Comparison of ENCODE assay signal across 1 cellular context in the genomic region with DNA sequence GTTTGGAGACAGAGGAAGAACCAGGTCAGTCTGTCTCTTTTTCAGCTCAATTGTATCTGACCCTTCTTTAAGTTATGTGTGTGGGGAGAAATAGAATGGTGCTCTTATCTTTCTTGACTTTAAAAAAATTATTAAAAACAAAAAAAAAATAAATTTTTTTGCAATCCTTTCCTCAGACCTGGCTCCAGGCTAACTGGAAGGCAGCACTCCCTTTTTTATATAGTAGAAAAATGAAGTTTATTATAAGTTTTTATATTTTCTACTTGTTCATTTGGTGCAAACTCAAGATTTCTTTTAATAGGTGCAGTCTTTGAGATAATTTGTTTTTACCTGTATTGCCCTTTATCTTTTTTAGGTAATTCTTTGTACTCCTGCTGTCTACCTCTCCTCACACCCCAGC.
TF ChIP-seq lines count a peak whose summit lies in the region.

No MANE protein-coding gene starts in this region.

TF ChIP-seq in GM23338, 12 proteins besides CTCF, POLR2A, EP300 and RAD21:
- TF ChIP-seq, protein P1, sequence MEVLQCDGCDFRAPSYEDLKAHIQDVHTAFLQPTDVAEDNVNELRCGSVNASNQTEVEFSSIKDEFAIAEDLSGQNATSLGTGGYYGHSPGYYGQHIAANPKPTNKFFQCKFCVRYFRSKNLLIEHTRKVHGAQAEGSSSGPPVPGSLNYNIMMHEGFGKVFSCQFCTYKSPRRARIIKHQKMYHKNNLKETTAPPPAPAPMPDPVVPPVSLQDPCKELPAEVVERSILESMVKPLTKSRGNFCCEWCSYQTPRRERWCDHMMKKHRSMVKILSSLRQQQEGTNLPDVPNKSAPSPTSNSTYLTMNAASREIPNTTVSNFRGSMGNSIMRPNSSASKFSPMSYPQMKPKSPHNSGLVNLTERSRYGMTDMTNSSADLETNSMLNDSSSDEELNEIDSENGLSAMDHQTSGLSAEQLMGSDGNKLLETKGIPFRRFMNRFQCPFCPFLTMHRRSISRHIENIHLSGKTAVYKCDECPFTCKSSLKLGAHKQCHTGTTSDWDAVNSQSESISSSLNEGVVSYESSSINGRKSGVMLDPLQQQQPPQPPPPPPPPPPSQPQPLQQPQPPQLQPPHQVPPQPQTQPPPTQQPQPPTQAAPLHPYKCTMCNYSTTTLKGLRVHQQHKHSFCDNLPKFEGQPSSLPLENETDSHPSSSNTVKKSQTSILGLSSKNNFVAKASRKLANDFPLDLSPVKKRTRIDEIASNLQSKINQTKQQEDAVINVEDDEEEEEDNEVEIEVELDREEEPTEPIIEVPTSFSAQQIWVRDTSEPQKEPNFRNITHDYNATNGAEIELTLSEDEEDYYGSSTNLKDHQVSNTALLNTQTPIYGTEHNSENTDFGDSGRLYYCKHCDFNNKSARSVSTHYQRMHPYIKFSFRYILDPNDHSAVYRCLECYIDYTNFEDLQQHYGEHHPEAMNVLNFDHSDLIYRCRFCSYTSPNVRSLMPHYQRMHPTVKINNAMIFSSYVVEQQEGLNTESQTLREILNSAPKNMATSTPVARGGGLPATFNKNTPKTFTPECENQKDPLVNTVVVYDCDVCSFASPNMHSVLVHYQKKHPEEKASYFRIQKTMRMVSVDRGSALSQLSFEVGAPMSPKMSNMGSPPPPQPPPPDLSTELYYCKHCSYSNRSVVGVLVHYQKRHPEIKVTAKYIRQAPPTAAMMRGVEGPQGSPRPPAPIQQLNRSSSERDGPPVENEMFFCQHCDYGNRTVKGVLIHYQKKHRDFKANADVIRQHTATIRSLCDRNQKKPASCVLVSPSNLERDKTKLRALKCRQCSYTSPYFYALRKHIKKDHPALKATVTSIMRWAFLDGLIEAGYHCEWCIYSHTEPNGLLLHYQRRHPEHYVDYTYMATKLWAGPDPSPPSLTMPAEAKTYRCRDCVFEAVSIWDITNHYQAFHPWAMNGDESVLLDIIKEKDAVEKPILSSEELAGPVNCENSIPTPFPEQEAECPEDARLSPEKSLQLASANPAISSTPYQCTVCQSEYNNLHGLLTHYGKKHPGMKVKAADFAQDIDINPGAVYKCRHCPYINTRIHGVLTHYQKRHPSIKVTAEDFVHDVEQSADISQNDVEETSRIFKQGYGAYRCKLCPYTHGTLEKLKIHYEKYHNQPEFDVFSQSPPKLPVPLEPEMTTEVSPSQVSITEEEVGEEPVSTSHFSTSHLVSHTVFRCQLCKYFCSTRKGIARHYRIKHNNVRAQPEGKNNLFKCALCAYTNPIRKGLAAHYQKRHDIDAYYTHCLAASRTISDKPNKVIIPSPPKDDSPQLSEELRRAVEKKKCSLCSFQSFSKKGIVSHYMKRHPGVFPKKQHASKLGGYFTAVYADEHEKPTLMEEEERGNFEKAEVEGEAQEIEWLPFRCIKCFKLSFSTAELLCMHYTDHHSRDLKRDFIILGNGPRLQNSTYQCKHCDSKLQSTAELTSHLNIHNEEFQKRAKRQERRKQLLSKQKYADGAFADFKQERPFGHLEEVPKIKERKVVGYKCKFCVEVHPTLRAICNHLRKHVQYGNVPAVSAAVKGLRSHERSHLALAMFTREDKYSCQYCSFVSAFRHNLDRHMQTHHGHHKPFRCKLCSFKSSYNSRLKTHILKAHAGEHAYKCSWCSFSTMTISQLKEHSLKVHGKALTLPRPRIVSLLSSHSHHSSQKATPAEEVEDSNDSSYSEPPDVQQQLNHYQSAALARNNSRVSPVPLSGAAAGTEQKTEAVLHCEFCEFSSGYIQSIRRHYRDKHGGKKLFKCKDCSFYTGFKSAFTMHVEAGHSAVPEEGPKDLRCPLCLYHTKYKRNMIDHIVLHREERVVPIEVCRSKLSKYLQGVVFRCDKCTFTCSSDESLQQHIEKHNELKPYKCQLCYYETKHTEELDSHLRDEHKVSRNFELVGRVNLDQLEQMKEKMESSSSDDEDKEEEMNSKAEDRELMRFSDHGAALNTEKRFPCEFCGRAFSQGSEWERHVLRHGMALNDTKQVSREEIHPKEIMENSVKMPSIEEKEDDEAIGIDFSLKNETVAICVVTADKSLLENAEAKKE (CRISPR knock-in tag; IDR thresholded peaks at IDR 0.05): no peak
- TF ChIP-seq CREB1 (CRISPR knock-in tag; IDR thresholded peaks at IDR 0.05; ENCODE audit: low read depth) (no peak), NANOG (IDR thresholded peaks at IDR 0.05; ENCODE audit: borderline replicate concordance) (no peak), JUNB (IDR thresholded peaks at IDR 0.05; ENCODE audit: unreplicated experiment) (no peak), POLR2AphosphoS5 (IDR thresholded peaks at IDR 0.05; ENCODE audit: low read depth) (no peak), REST (IDR thresholded peaks at IDR 0.05; ENCODE audit: unreplicated experiment) (no peak), EZH2phosphoT487 (IDR thresholded peaks at IDR 0.05; ENCODE audit: unreplicated experiment) (no peak), ZNF331 (CRISPR knock-in tag; IDR thresholded peaks at IDR 0.05; ENCODE audit: low read depth) (no peak), ZNF114 (CRISPR knock-in tag; IDR thresholded peaks at IDR 0.05) (no peak), EZH2 (IDR thresholded peaks at IDR 0.05; ENCODE audit: low read depth, unreplicated experiment) (no peak), STAT1 (IDR thresholded peaks at IDR 0.05; ENCODE audit: unreplicated experiment) (no peak)
- TF ChIP-seq, protein P2, sequence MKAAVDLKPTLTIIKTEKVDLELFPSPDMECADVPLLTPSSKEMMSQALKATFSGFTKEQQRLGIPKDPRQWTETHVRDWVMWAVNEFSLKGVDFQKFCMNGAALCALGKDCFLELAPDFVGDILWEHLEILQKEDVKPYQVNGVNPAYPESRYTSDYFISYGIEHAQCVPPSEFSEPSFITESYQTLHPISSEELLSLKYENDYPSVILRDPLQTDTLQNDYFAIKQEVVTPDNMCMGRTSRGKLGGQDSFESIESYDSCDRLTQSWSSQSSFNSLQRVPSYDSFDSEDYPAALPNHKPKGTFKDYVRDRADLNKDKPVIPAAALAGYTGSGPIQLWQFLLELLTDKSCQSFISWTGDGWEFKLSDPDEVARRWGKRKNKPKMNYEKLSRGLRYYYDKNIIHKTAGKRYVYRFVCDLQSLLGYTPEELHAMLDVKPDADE (IDR thresholded peaks at IDR 0.05): no peak
